Comparison of ENCODE assay signal across 1 cellular context in the genomic region with DNA sequence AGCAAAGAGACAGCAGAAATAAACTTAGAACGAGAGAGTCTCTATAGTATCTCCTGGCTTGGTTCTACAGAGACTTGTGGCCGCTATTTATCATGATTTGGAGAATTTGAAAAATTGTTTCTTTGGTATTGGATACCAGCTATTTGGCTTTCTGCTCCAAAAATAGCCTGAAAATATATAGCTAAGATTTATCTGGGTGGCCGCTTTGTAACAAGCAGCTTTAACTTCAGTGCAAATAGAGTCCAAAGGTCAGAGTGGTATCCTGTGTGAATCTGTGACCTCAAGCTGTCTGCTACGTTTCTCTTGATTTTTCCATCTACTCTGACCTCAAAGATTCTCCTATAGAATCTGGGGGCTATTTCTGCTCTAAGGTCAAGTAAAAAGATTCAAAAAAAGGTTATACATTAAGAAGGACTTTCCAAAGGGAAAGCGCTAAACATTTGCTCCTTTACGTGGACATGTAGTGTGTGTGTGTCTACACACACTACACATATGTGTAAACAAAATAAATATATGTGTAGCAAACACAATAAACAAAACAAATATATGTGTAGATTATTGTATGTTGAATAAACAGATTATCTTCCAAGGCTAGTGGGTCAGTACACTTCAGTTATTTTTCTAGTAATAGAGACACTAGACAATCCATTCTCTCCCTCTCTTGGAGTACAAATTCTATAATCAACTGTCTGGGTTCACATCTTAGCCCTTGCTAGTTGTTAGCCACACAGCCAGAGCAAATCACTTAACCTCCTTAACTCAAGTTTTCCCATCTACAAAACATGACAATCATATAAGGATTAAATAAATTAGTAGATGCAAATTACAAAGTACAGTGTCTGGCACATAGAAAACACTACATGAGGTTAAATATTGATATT.
TF ChIP-seq lines count a peak whose summit lies in the region.

No MANE protein-coding gene starts in this region.

TF ChIP-seq in HepG2, 621 proteins besides CTCF, POLR2A, EP300 and RAD21 (continued from another document and continues in another):
- TF ChIP-seq, protein P1, sequence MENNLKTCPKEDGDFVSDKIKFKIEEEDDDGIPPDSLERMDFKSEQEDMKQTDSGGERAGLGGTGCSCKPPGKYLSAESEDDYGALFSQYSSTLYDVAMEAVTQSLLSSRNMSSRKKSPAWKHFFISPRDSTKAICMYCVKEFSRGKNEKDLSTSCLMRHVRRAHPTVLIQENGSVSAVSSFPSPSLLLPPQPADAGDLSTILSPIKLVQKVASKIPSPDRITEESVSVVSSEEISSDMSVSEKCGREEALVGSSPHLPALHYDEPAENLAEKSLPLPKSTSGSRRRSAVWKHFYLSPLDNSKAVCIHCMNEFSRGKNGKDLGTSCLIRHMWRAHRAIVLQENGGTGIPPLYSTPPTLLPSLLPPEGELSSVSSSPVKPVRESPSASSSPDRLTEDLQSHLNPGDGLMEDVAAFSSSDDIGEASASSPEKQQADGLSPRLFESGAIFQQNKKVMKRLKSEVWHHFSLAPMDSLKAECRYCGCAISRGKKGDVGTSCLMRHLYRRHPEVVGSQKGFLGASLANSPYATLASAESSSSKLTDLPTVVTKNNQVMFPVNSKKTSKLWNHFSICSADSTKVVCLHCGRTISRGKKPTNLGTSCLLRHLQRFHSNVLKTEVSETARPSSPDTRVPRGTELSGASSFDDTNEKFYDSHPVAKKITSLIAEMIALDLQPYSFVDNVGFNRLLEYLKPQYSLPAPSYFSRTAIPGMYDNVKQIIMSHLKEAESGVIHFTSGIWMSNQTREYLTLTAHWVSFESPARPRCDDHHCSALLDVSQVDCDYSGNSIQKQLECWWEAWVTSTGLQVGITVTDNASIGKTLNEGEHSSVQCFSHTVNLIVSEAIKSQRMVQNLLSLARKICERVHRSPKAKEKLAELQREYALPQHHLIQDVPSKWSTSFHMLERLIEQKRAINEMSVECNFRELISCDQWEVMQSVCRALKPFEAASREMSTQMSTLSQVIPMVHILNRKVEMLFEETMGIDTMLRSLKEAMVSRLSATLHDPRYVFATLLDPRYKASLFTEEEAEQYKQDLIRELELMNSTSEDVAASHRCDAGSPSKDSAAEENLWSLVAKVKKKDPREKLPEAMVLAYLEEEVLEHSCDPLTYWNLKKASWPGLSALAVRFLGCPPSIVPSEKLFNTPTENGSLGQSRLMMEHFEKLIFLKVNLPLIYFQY (CRISPR knock-in tag; IDR thresholded peaks at IDR 0.05; ENCODE audit: borderline replicate concordance) = 0 out of 2 replicates have a peak, but pooled peaks have one; percentile 14
- TF ChIP-seq ZFYVE20 (CRISPR knock-in tag; IDR thresholded peaks at IDR 0.05; ENCODE audit: borderline replicate concordance, low read depth) = no peak
- TF ChIP-seq, protein P2, sequence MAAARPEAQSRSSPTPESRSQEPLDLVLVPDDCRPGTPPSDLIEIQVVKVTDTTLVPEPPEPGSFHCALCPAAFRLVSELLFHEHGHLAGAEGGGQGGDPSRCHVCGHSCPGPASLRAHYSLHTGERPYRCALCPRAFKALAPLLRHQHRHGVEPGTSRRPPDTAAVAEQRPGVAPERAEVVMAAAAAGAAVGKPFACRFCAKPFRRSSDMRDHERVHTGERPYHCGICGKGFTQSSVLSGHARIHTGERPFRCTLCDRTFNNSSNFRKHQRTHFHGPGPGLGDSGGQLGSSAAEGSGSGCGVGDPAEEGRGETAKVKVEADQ (CRISPR knock-in tag; IDR thresholded peaks at IDR 0.05; ENCODE audit: borderline replicate concordance) = no peak
- no peak for TF ChIP-seq HES4 (CRISPR knock-in tag; IDR thresholded peaks at IDR 0.05; ENCODE audit: borderline replicate concordance)
- TF ChIP-seq ZNF614 (CRISPR knock-in tag; IDR thresholded peaks at IDR 0.05; ENCODE audit: borderline replicate concordance) = peak; percentile 28; the same call in 1 of the 2 replicates
- no peak for TF ChIP-seq MEIS2 (CRISPR knock-in tag; IDR thresholded peaks at IDR 0.05)
- no peak for TF ChIP-seq WIZ (CRISPR knock-in tag; IDR thresholded peaks at IDR 0.05)
- TF ChIP-seq ATRX (CRISPR knock-in tag; IDR thresholded peaks at IDR 0.05; ENCODE audit: borderline replicate concordance) = no peak
- TF ChIP-seq SOX13 (IDR thresholded peaks at IDR 0.05) = no peak
- peak in 1 of 2 experiments; percentile 69; a peak in 2 of 4 replicates for TF ChIP-seq SOX13 (CRISPR knock-in tag; conservative IDR thresholded peaks at IDR 0.05 in 1 of 2, IDR thresholded peaks at IDR 0.05 in 1 of 2)
- TF ChIP-seq PCBP1 (IDR thresholded peaks at IDR 0.05; ENCODE audit: borderline replicate concordance, low read depth, low read length) = no peak
- TF ChIP-seq FOSL1 (CRISPR knock-in tag; IDR thresholded peaks at IDR 0.05; ENCODE audit: borderline replicate concordance) = no peak
- 0 out of 2 replicates have a peak, but pooled peaks have one; percentile 42 for TF ChIP-seq ZNF337 (CRISPR knock-in tag; IDR thresholded peaks at IDR 0.05; ENCODE audit: borderline replicate concordance, low read depth)
- TF ChIP-seq, protein P3, sequence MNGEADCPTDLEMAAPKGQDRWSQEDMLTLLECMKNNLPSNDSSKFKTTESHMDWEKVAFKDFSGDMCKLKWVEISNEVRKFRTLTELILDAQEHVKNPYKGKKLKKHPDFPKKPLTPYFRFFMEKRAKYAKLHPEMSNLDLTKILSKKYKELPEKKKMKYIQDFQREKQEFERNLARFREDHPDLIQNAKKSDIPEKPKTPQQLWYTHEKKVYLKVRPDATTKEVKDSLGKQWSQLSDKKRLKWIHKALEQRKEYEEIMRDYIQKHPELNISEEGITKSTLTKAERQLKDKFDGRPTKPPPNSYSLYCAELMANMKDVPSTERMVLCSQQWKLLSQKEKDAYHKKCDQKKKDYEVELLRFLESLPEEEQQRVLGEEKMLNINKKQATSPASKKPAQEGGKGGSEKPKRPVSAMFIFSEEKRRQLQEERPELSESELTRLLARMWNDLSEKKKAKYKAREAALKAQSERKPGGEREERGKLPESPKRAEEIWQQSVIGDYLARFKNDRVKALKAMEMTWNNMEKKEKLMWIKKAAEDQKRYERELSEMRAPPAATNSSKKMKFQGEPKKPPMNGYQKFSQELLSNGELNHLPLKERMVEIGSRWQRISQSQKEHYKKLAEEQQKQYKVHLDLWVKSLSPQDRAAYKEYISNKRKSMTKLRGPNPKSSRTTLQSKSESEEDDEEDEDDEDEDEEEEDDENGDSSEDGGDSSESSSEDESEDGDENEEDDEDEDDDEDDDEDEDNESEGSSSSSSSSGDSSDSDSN (CRISPR knock-in tag; IDR thresholded peaks at IDR 0.05) = no peak
- no peak for TF ChIP-seq ZNF777 (CRISPR knock-in tag; IDR thresholded peaks at IDR 0.05)
- TF ChIP-seq ZNF10 (CRISPR knock-in tag; IDR thresholded peaks at IDR 0.05; ENCODE audit: borderline replicate concordance, low read depth) = no peak
- TF ChIP-seq GATAD2A (CRISPR knock-in tag; IDR thresholded peaks at IDR 0.05) = peak; percentile 90
- TF ChIP-seq SALL1 (CRISPR knock-in tag; IDR thresholded peaks at IDR 0.05) = peak; percentile 44; the same call in 1 of the 2 replicates
- peak; percentile 62 for TF ChIP-seq ZMYM4 (CRISPR knock-in tag; IDR thresholded peaks at IDR 0.05)
- TF ChIP-seq GFI1 (CRISPR knock-in tag; IDR thresholded peaks at IDR 0.05; ENCODE audit: borderline replicate concordance) = peak; percentile 59; the same call in 1 of the 2 replicates
- TF ChIP-seq, protein P4, sequence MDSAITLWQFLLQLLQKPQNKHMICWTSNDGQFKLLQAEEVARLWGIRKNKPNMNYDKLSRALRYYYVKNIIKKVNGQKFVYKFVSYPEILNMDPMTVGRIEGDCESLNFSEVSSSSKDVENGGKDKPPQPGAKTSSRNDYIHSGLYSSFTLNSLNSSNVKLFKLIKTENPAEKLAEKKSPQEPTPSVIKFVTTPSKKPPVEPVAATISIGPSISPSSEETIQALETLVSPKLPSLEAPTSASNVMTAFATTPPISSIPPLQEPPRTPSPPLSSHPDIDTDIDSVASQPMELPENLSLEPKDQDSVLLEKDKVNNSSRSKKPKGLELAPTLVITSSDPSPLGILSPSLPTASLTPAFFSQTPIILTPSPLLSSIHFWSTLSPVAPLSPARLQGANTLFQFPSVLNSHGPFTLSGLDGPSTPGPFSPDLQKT (CRISPR knock-in tag; IDR thresholded peaks at IDR 0.05; ENCODE audit: borderline replicate concordance) = no peak
- TF ChIP-seq, protein P5, sequence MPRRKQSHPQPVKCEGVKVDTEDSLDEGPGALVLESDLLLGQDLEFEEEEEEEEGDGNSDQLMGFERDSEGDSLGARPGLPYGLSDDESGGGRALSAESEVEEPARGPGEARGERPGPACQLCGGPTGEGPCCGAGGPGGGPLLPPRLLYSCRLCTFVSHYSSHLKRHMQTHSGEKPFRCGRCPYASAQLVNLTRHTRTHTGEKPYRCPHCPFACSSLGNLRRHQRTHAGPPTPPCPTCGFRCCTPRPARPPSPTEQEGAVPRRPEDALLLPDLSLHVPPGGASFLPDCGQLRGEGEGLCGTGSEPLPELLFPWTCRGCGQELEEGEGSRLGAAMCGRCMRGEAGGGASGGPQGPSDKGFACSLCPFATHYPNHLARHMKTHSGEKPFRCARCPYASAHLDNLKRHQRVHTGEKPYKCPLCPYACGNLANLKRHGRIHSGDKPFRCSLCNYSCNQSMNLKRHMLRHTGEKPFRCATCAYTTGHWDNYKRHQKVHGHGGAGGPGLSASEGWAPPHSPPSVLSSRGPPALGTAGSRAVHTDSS (CRISPR knock-in tag; conservative IDR thresholded peaks at IDR 0.05) = no peak
- TF ChIP-seq ATF7-NPFF (CRISPR knock-in tag; IDR thresholded peaks at IDR 0.05; ENCODE audit: low read depth) = no peak
- peak; percentile 91; the same call in 1 of the 2 replicates for TF ChIP-seq ZNF264 (CRISPR knock-in tag; IDR thresholded peaks at IDR 0.05)
- no peak for TF ChIP-seq ZNF772 (CRISPR knock-in tag; IDR thresholded peaks at IDR 0.05)
- no peak for TF ChIP-seq SYNCRIP (IDR thresholded peaks at IDR 0.05; ENCODE audit: insufficient read depth, low read depth, low read length)
- TF ChIP-seq SIN3B (IDR thresholded peaks at IDR 0.05; ENCODE audit: low read length) = no peak
- TF ChIP-seq ZNF230 (CRISPR knock-in tag; IDR thresholded peaks at IDR 0.05) = no peak
- peak; percentile 99 for TF ChIP-seq ZBTB20 (CRISPR knock-in tag; IDR thresholded peaks at IDR 0.05; ENCODE audit: borderline replicate concordance, low read depth)
- TF ChIP-seq CREB1 (IDR thresholded peaks at IDR 0.05) = peak; percentile 71
- TF ChIP-seq CREB1 (CRISPR knock-in tag; IDR thresholded peaks at IDR 0.05) = peak; percentile 65; the same call in 1 of the 2 replicates
- no peak; the same call in 1 of the 2 replicates for TF ChIP-seq RXRA (CRISPR knock-in tag; IDR thresholded peaks at IDR 0.05)
- TF ChIP-seq JUND (CRISPR knock-in tag; IDR thresholded peaks at IDR 0.05) = no peak
- TF ChIP-seq ZNF160 (CRISPR knock-in tag; IDR thresholded peaks at IDR 0.05) = no peak
- TF ChIP-seq NR2F6 (IDR thresholded peaks at IDR 0.05) = peak; percentile 80
- peak; percentile 81 for TF ChIP-seq NR2F6 (CRISPR knock-in tag; IDR thresholded peaks at IDR 0.05)
- no peak for TF ChIP-seq MIER2 (CRISPR knock-in tag; IDR thresholded peaks at IDR 0.05)
- peak; percentile 68; the same call in 1 of the 2 replicates for TF ChIP-seq NR2C2 (CRISPR knock-in tag; IDR thresholded peaks at IDR 0.05; ENCODE audit: borderline replicate concordance)
- TF ChIP-seq ZNF644 (CRISPR knock-in tag; IDR thresholded peaks at IDR 0.05; ENCODE audit: low read depth) = peak; percentile 82; the same call in 1 of the 2 replicates
- no peak for TF ChIP-seq ARNT2 (CRISPR knock-in tag; IDR thresholded peaks at IDR 0.05; ENCODE audit: low read depth)
- TF ChIP-seq HNRNPLL (IDR thresholded peaks at IDR 0.05; ENCODE audit: low read depth, low read length, poor library complexity, severe bottlenecking) = no peak
- TF ChIP-seq FOXK1 (CRISPR knock-in tag; IDR thresholded peaks at IDR 0.05; ENCODE audit: borderline replicate concordance, low read depth) = peak; percentile 27; the same call in 1 of the 2 replicates
- no peak for TF ChIP-seq ZFP36L2 (CRISPR knock-in tag; IDR thresholded peaks at IDR 0.05)
- TF ChIP-seq HDAC2 (CRISPR knock-in tag; IDR thresholded peaks at IDR 0.05) = peak; percentile 78
- no peak for TF ChIP-seq ZSCAN22 (CRISPR knock-in tag; IDR thresholded peaks at IDR 0.05)
- TF ChIP-seq ZNF776 (CRISPR knock-in tag; IDR thresholded peaks at IDR 0.05) = no peak
- no peak for TF ChIP-seq XBP1 (CRISPR knock-in tag; IDR thresholded peaks at IDR 0.05)
- peak; percentile 77 for TF ChIP-seq HOXA3 (CRISPR knock-in tag; IDR thresholded peaks at IDR 0.05)
- TF ChIP-seq, protein P6, sequence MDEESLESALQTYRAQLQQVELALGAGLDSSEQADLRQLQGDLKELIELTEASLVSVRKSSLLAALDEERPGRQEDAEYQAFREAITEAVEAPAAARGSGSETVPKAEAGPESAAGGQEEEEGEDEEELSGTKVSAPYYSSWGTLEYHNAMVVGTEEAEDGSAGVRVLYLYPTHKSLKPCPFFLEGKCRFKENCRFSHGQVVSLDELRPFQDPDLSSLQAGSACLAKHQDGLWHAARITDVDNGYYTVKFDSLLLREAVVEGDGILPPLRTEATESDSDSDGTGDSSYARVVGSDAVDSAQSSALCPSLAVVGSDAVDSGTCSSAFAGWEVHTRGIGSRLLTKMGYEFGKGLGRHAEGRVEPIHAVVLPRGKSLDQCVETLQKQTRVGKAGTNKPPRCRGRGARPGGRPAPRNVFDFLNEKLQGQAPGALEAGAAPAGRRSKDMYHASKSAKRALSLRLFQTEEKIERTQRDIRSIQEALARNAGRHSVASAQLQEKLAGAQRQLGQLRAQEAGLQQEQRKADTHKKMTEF (CRISPR knock-in tag; IDR thresholded peaks at IDR 0.05) = peak; percentile 41
- no peak for TF ChIP-seq SNAPC2 (CRISPR knock-in tag; IDR thresholded peaks at IDR 0.05)
- TF ChIP-seq, protein P7, sequence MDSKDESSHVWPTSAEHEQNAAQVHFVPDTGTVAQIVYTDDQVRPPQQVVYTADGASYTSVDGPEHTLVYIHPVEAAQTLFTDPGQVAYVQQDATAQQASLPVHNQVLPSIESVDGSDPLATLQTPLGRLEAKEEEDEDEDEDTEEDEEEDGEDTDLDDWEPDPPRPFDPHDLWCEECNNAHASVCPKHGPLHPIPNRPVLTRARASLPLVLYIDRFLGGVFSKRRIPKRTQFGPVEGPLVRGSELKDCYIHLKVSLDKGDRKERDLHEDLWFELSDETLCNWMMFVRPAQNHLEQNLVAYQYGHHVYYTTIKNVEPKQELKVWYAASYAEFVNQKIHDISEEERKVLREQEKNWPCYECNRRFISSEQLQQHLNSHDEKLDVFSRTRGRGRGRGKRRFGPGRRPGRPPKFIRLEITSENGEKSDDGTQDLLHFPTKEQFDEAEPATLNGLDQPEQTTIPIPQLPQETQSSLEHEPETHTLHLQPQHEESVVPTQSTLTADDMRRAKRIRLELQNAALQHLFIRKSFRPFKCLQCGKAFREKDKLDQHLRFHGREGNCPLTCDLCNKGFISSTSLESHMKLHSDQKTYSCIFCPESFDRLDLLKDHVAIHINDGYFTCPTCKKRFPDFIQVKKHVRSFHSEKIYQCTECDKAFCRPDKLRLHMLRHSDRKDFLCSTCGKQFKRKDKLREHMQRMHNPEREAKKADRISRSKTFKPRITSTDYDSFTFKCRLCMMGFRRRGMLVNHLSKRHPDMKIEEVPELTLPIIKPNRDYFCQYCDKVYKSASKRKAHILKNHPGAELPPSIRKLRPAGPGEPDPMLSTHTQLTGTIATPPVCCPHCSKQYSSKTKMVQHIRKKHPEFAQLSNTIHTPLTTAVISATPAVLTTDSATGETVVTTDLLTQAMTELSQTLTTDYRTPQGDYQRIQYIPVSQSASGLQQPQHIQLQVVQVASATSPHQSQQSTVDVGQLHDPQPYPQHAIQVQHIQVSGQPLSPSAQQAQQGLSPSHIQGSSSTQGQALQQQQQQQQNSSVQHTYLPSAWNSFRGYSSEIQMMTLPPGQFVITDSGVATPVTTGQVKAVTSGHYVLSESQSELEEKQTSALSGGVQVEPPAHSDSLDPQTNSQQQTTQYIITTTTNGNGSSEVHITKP (CRISPR knock-in tag; IDR thresholded peaks at IDR 0.05; ENCODE audit: low read depth) = no peak
- TF ChIP-seq KLF11 (CRISPR knock-in tag; IDR thresholded peaks at IDR 0.05) = no peak
- TF ChIP-seq SMAD3 (CRISPR knock-in tag; IDR thresholded peaks at IDR 0.05) = no peak
- peak; percentile 74 for TF ChIP-seq POGZ (CRISPR knock-in tag; IDR thresholded peaks at IDR 0.05)
